Comparison of ENCODE assay signal across 8 cellular contexts in genomic region chr1:23980725-23981063, GRCh38. TPM values are rescaled to one million over a fixed set of nuclear protein-coding genes. Genes with fewer than 3 reads are reported as not detected.
A peak's percentile ranks its signal among the peaks of the same experiment; 100 is the strongest.
DNase-seq lines count a peak whose midpoint lies in the region; ATAC-seq, FAIRE-seq and TF ChIP-seq lines count a peak whose summit lies in the region.

No MANE protein-coding gene starts in this region.

- peak overlapping the region; percentile 99 for H3K9ac ChIP-seq in GM12878 (ENCODE audit: control insufficient read depth, insufficient read depth, low read length)

- H3K9me3 ChIP-seq in GM12878 (replicated peaks; ENCODE audit: control insufficient read depth, insufficient read depth, low read length), result no peaks in the 10 kb centered on the region

- TF ChIP-seq EP300 in GM12878 (IDR thresholded peaks at IDR 0.05; ENCODE audit: borderline replicate concordance in 1 of 2, control insufficient read depth in 1 of 2, low read depth in 2 of 2, low read length in 2 of 2), result peak; percentile 38 to 49; a peak in 2 of 4 replicates

- H3K79me2 ChIP-seq in GM12878 (ENCODE audit: control insufficient read depth, insufficient read depth, low read length), result peaks cover 48% of the 10 kb centered on the region

- peak; percentile 44 for FAIRE-seq in GM12878 (lab: Jason Lieb, UNC)

- no peak for TF ChIP-seq CTCF in GM12878 (IDR thresholded peaks at IDR 0.05 in 2 of 3, conservative IDR thresholded peaks at IDR 0.05 in 1 of 3; ENCODE audit: control insufficient read depth in 2 of 3, extremely low read depth in 1 of 3, insufficient read depth in 1 of 3, low read depth in 3 of 3, low read length in 3 of 3)

- ATAC-seq in GM18502 (IDR thresholded peaks at IDR 0.05; ENCODE audit: poor library complexity, unreplicated experiment), result peak; percentile 41
- ATAC-seq in GM12878, result peak; percentile 70
- peak; percentile 13 for ATAC-seq in left colon
- no peak for ATAC-seq in HG02798 (IDR thresholded peaks at IDR 0.05; ENCODE audit: poor library complexity, unreplicated experiment)

- BruUV-seq in GM12878 (replicated peaks; lab: Mats Ljungman, UMichigan), result TSS peak; percentile 100

- H3K27ac ChIP-seq in GM12878 (ENCODE audit: control insufficient read depth, insufficient read depth), result peak overlapping the region; percentile 98

- DNase-seq in A172 (ENCODE audit: low spot score), result peak; percentile 73
- DNase-seq in HPDE6-E6E7 (ENCODE audit: extremely low spot score), result peak; percentile 70
- DNase-seq in SKM-1 treated with dmso at 0.1 percent for 144 hours (lab: John Stamatoyannopoulos, UW; ENCODE audit: unreplicated experiment), result peak; percentile 67
- DNase-seq in GM12878 (ENCODE audit: low read depth, low spot score), result no peak
- peak; percentile 31 to 35 for DNase-seq in left colon
- peak; percentile 19 to 39 (median 26) for DNase-seq in stimulated activated CD4-positive, alpha-beta T cell treated with anti-CD3 and anti-CD28 coated beads, TNF-alpha, amount 100 ng/mL, for 4 hours (ENCODE audit: low read depth in 3 of 3)

- H3K4me1 ChIP-seq in GM12878 (ENCODE audit: control insufficient read depth, insufficient read depth, low read length), result peaks cover 14% of the 10 kb centered on the region

- SMC1A ChIA-PET in GM12878 (lab: Charles Lee; ENCODE audit: uncharacterized antibody, unreplicated experiment), result interaction anchor here (0.6 to 8.4 kb wide), 11 partner anchors 13 to 71 kb away, joined by 3 to 63 read pairs (median 5); partner anchors contain the start of gene PNRC2

- WGBS in GM12878 (ENCODE audit: insufficient coverage, insufficient replicate concordance, low lambda C conversion rate, missing lambda C conversion rate), result 13% methylated on average over 7 of the region's 7 CpGs

- peaks cover 3% of the 10 kb centered on the region; the same call in 1 of the 2 replicates for H4K20me1 ChIP-seq in GM12878 (ENCODE audit: control insufficient read depth, insufficient read depth)

- peak overlapping the region; percentile 78 for H2AFZ ChIP-seq in GM12878 (ENCODE audit: control insufficient read depth, low read depth, low read length)

- no peak for TF ChIP-seq POLR2A in GM12878 (IDR thresholded peaks at IDR 0.05; ENCODE audit: low read depth, low read length)

- peaks cover 0 to 8% of the 10 kb centered on the region in 2 experiments; a peak in 3 of 4 replicates for H3K36me3 ChIP-seq in GM12878 (ENCODE audit: control insufficient read depth in 2 of 2, insufficient read depth in 2 of 2, low read length in 1 of 2)

- intact Hi-C loops in GM12878 (cut with micrococcal nuclease; ENCODE audit: unreplicated experiment) (loop anchor here (2.0 kb wide), 2 partner anchors 16 to 22 kb away; partner anchors contain the start of gene PNRC2), left colon (cut with DNase I, micrococcal nuclease) (no loop called here)

- CTCF ChIA-PET in GM12878 (lab: Yijun Ruan, JAX), result interaction anchor here (1.0 to 3.7 kb wide), 5 partner anchors 17 to 64 kb away, joined by 3 to 22 read pairs (median 6); no protein-coding TSS in a partner anchor

- no peak for TF ChIP-seq RAD21 in GM12878 (IDR thresholded peaks at IDR 0.05; ENCODE audit: insufficient read depth, low read depth, low read length)

- RAD21 ChIA-PET in GM12878 (lab: Charles Lee; ENCODE audit: unreplicated experiment), result interaction anchor here (0.7 to 4.6 kb wide), 10 partner anchors 12 to 170 kb away, joined by 3 to 28 read pairs (median 4); no protein-coding TSS in a partner anchor

- H3K4me3 ChIP-seq in GM12878, result peak overlapping the region; percentile 56

- peak overlapping the region; percentile 100 for H3K4me2 ChIP-seq in GM12878 (ENCODE audit: control insufficient read depth, insufficient read depth)

- POLR2A ChIA-PET in GM12878 (lab: Charles Lee), result interaction anchor here (0.6 to 9.4 kb wide), 13 partner anchors 9 to 251 kb away, joined by 3 to 108 read pairs (median 6); partner anchors contain the start of gene PNRC2

- in situ Hi-C loops in GM12878 (cut with MboI), result no loop called here

- no peaks in the 10 kb centered on the region for H3K27me3 ChIP-seq in GM12878 (replicated peaks in 1 of 2; ENCODE audit: control insufficient read depth in 2 of 2, insufficient read depth in 2 of 2, low read length in 1 of 2)

TF ChIP-seq in GM12878, 131 proteins besides CTCF, POLR2A, EP300 and RAD21 (continues in another document):
- TF ChIP-seq MEF2B (IDR thresholded peaks at IDR 0.05; ENCODE audit: partially characterized antibody, poor library complexity, severe bottlenecking) (peak; percentile 36), SP1 (IDR thresholded peaks at IDR 0.05; ENCODE audit: low read depth, low read length) (peak; percentile 19), CHD2 (IDR thresholded peaks at IDR 0.05; ENCODE audit: borderline replicate concordance, low read depth, low read length) (no peak), TCF3 (IDR thresholded peaks at IDR 0.05; ENCODE audit: borderline replicate concordance, insufficient read depth, low read depth, low read length) (no peak), ATF3 (IDR thresholded peaks at IDR 0.05; ENCODE audit: borderline replicate concordance, extremely low read depth, low read depth, low read length) (no peak), SIN3A (IDR thresholded peaks at IDR 0.05; ENCODE audit: low read depth, low read length) (0 out of 2 replicates have a peak, but pooled peaks have one; percentile 20), PBX3 (IDR thresholded peaks at IDR 0.05; ENCODE audit: insufficient replicate concordance, low read depth, low read length) (no peak), NR2C1 (IDR thresholded peaks at IDR 0.05) (no peak), ESRRA (IDR thresholded peaks at IDR 0.05; ENCODE audit: low read length) (0 out of 2 replicates have a peak, but pooled peaks have one; percentile 9), FOS (IDR thresholded peaks at IDR 0.05; ENCODE audit: borderline replicate concordance, extremely low read depth, insufficient read length) (no peak), MAX (IDR thresholded peaks at IDR 0.05; ENCODE audit: low read depth, low read length) (no peak), POLR2AphosphoS2 (IDR thresholded peaks at IDR 0.05; ENCODE audit: low read depth, low read length) (no peak)

RNA-seq across cellular contexts. Expression of gene SRSF10, which starts 0.6 kb away (rescaled TPM):
- total RNA-seq in A172 (2014; rRNA removed; shearing (Covaris generic)), result 96.5 and 106 TPM in 2 replicates
- total RNA-seq in GM12878 (2013; cell fraction: nucleolus; rRNA removed), result 610 and 652 TPM in 2 replicates
- total RNA-seq in GM12878 (2014; rRNA removed), result 157 and 186 TPM in 2 replicates
- 258 and 268 TPM in 2 replicates for total RNA-seq in GM12878 (2014; rRNA removed; fragmentation: Illumina TruSeq; extraction: Trizol)
- total RNA-seq in GM12878 (2021), result 160 and 163 TPM in 2 replicates
- 94.7 TPM for polyA plus RNA-seq in GM12878 (2011; ENCODE audit: low read depth)
- 252 and 372 TPM in 2 replicates for polyA plus RNA-seq in GM12878 (2011; rRNA removed)
- polyA plus RNA-seq in GM12878 (2011; cell fraction: cytosol; rRNA removed), result 129 and 145 TPM in 2 replicates
- polyA plus RNA-seq in GM12878 (2011; cell fraction: nucleus; rRNA removed), result 312 and 342 TPM in 2 replicates
- polyA plus RNA-seq in GM12878 (2012), result 121 and 146 TPM in 2 replicates
- 274 and 347 TPM in 2 replicates for polyA plus RNA-seq in GM12878 (2014; fragmentation: Illumina TruSeq; extraction: Trizol)
- 100 to 1,000 TPM; 166 to 187 TPM for polyA plus RNA-seq in GM12878 (2014; fragmentation: Nextera tagmentation; extraction: Ambion mirVana)
- polyA plus RNA-seq in GM12878 (2014; rRNA removed), result 173 and 192 TPM in 2 replicates
- polyA plus RNA-seq in GM12878 (2016; fragmentation: Nextera tagmentation; extraction: Ambion mirVana), result 100 to 1,000 TPM; 262 to 279 TPM
- 174 and 216 TPM in 2 replicates for polyA minus RNA-seq in GM12878 (2011; rRNA and poly(A)+ RNA removed)
- polyA minus RNA-seq in GM12878 (2011; cell fraction: cytosol; rRNA and poly(A)+ RNA removed), result 51.9 and 76.9 TPM in 2 replicates
- polyA minus RNA-seq in GM12878 (2011; cell fraction: nucleus; rRNA and poly(A)+ RNA removed), result 266 and 346 TPM in 2 replicates
- total RNA-seq in left colon, result 10 to 100 TPM; 66.5 to 84.0 TPM

RNA-seq across cellular contexts. Expression of gene PNRC2, which starts 21.1 kb away (rescaled TPM):
- 58.5 and 60.3 TPM in 2 replicates for total RNA-seq in A172 (2014; rRNA removed; shearing (Covaris generic))
- 54.9 and 55.6 TPM in 2 replicates for total RNA-seq in GM12878 (2013; cell fraction: nucleolus; rRNA removed)
- total RNA-seq in GM12878 (2014; rRNA removed) (106 and 125 TPM in 2 replicates), GM12878 (2014; rRNA removed; fragmentation: Illumina TruSeq; extraction: Trizol) (170 and 171 TPM in 2 replicates), GM12878 (2021) (172 and 178 TPM in 2 replicates), left colon (100 to 1,000 TPM; 111 to 156 TPM)
- 57.8 TPM for polyA plus RNA-seq in GM12878 (2011; ENCODE audit: low read depth)
- polyA plus RNA-seq in GM12878 (2011; rRNA removed) (155 and 222 TPM in 2 replicates), GM12878 (2014; fragmentation: Illumina TruSeq; extraction: Trizol) (205 and 249 TPM in 2 replicates), GM12878 (2014; fragmentation: Nextera tagmentation; extraction: Ambion mirVana) (100 to 1,000 TPM; 135 to 140 TPM), GM12878 (2014; rRNA removed) (105 and 137 TPM in 2 replicates), GM12878 (2016; fragmentation: Nextera tagmentation; extraction: Ambion mirVana) (100 to 1,000 TPM; 179 to 180 TPM)
- 71.7 and 76.9 TPM in 2 replicates for polyA plus RNA-seq in GM12878 (2011; cell fraction: cytosol; rRNA removed)
- 57.3 and 59.5 TPM in 2 replicates for polyA plus RNA-seq in GM12878 (2011; cell fraction: nucleus; rRNA removed)
- polyA plus RNA-seq in GM12878 (2012), result 101 and 118 TPM in 2 replicates
- polyA minus RNA-seq in GM12878 (2011; rRNA and poly(A)+ RNA removed), result 63.1 and 70.4 TPM in 2 replicates
- 44.5 and 59.6 TPM in 2 replicates for polyA minus RNA-seq in GM12878 (2011; cell fraction: cytosol; rRNA and poly(A)+ RNA removed)
- 25.9 and 26.4 TPM in 2 replicates for polyA minus RNA-seq in GM12878 (2011; cell fraction: nucleus; rRNA and poly(A)+ RNA removed)
